ENCODE assay signal across 16 cellular contexts in the genomic region with DNA sequence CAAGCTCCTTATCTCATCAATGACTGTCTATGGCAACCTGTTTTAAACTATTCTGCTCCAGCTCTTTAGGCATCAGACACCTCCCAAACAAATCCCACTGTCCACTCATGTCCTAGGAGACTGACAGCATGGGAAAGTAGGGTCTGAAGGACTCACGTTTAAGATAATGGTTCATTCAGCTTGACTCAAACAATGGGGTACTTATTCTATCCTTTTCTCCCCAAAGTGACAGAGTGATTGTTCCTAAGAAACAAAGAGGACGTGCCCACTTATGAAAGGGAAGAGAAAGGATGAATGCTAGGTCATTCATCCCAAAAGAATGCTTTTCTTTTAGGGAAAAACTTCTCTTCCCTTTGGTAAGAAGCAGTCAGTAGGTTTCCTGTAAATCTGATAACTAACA. TPM values are rescaled to one million over a fixed set of nuclear protein-coding genes. Genes with fewer than 3 reads are reported as not detected.
DNase-seq lines count a peak whose midpoint lies in the region; ATAC-seq and TF ChIP-seq lines count a peak whose summit lies in the region.
"Had no signal": no experiment of that assay in that cellular context is flagged by ENCODE, and none has a peak within 500 bp of the region (broad histone marks: within the 10 kb centered on the region; RNA-seq: fewer than 3 reads in every experiment).

No MANE protein-coding gene starts in this region.

- ATAC-seq in PC-3, result no peak
- ATAC-seq in GM19452 (IDR thresholded peaks at IDR 0.05; ENCODE audit: unreplicated experiment), result no peak

- H3K9me3 Mint-ChIP-seq in neural progenitor cell, result peaks cover 4% of the 10 kb centered on the region
- H3K9me3 Mint-ChIP-seq: CD4-positive, alpha-beta T cell had no signal

- H3F3A ChIP-seq in PC-3 (ENCODE audit: low read length, unreplicated experiment), result no peaks in the 10 kb centered on the region
- H3F3A ChIP-seq in neural progenitor cell (ENCODE audit: low read depth), result peaks cover 4% of the 10 kb centered on the region

- H3K4me1 ChIP-seq in PC-3 (ENCODE audit: insufficient read depth, low read length) (peaks cover 19% of the 10 kb centered on the region), neural progenitor cell (peaks cover 32% of the 10 kb centered on the region)

- POLR2A ChIA-PET in PC-3 (lab: Charles Lee; ENCODE audit: unreplicated experiment), result no interaction called here

- no peak overlapping the region for H3K9ac ChIP-seq in PC-3 (ENCODE audit: low read length)
- H3K9ac ChIP-seq in neural progenitor cell, result no peak overlapping the region

- H2AFZ ChIP-seq in PC-3 (ENCODE audit: low read length) (no peak overlapping the region), neural progenitor cell (replicated peaks) (no peak overlapping the region)

- no peak overlapping the region for H3K4me3 ChIP-seq in PC-3 (ENCODE audit: low read length)
- H3K4me3 ChIP-seq in neural progenitor cell, result no peak overlapping the region
- no peak overlapping the region for H3K4me3 ChIP-seq in foreskin fibroblast (ENCODE audit: low read depth in 1 of 2, low read length in 2 of 2)

- H3K27ac Mint-ChIP-seq in neural progenitor cell, result no peak overlapping the region
- H3K27ac Mint-ChIP-seq: CD4-positive, alpha-beta T cell; HFFc6 had no signal

- CTCF ChIA-PET in PC-3 (lab: Charles Lee), result no interaction called here

- no peaks in the 10 kb centered on the region for H3K4me1 Mint-ChIP-seq in neural progenitor cell

- no peak overlapping the region for H3K4me3 Mint-ChIP-seq in neural progenitor cell
- H3K4me3 Mint-ChIP-seq: CD4-positive, alpha-beta T cell; HFFc6 had no signal

- no peaks in the 10 kb centered on the region for H3K27me3 ChIP-seq in PC-3 (ENCODE audit: low read length)
- no peaks in the 10 kb centered on the region for H3K27me3 ChIP-seq in neural progenitor cell

- intact Hi-C loops in PC-3 (cut with micrococcal nuclease), result no loop called here

- peaks cover 2% of the 10 kb centered on the region for H3K27me3 Mint-ChIP-seq in neural progenitor cell (ENCODE audit: insufficient read depth, low read depth)

- H3K79me2 ChIP-seq in PC-3 (ENCODE audit: low read length) (no peaks in the 10 kb centered on the region), neural progenitor cell (ENCODE audit: low read depth) (no peaks in the 10 kb centered on the region)

- no peaks in the 10 kb centered on the region for H3K36me3 ChIP-seq in PC-3 (ENCODE audit: low read depth, low read length)
- no peaks in the 10 kb centered on the region for H3K36me3 ChIP-seq in neural progenitor cell

- H4K20me1 ChIP-seq in PC-3 (ENCODE audit: low read length), result no peaks in the 10 kb centered on the region
- no peaks in the 10 kb centered on the region for H4K20me1 ChIP-seq in neural progenitor cell (ENCODE audit: low read depth)

- H3K36me3 Mint-ChIP-seq in neural progenitor cell, result no peaks in the 10 kb centered on the region

- no peaks in the 10 kb centered on the region for H3K9me2 ChIP-seq in PC-3 (replicated peaks; ENCODE audit: low read length)

- H3K27ac ChIP-seq in PC-3 (ENCODE audit: low read length) (peak overlapping the region; percentile 61), neural progenitor cell (no peak overlapping the region)
- H3K27ac ChIP-seq: C4-2B had no signal

- no peak for DNase-seq in PC-3
- peak; percentile 79 for DNase-seq in foreskin melanocyte
- DNase-seq in neural progenitor cell (ENCODE audit: low spot score), result peak; percentile 52
- DNase-seq in GM03348 (ENCODE audit: low spot score), result no peak
- no peak for DNase-seq in foreskin fibroblast
- DNase-seq in SIG-M5 treated with dmso at 0.1 percent for 504 hours (lab: John Stamatoyannopoulos, UW; ENCODE audit: unreplicated experiment), result no peak
- DNase-seq: AML-193; CD4-positive, alpha-beta T cell; DMS153; DMS79; GDM1; GOT3; H7; HFFc6 had no signal

- BruUV-seq in PC-3 (replicated peaks; lab: Mats Ljungman, UMichigan), result no TSS peak

- 0 out of 2 replicates have a peak overlapping the region, but pooled peaks have one; percentile 14 for H3K4me2 ChIP-seq in PC-3 (ENCODE audit: low read length)
- peak overlapping the region; percentile 24 for H3K4me2 ChIP-seq in neural progenitor cell

- no peak for TF ChIP-seq CTCF in PC-3 (conservative IDR thresholded peaks at IDR 0.05; ENCODE audit: low read depth, low read length)
- no peak for TF ChIP-seq CTCF in neural progenitor cell (IDR thresholded peaks at IDR 0.05)
- TF ChIP-seq CTCF in foreskin fibroblast (IDR thresholded peaks at IDR 0.05; ENCODE audit: low read depth, low read length), result no peak

- H3K9me3 ChIP-seq in PC-3 (ENCODE audit: low read length), result no peaks in the 10 kb centered on the region
- H3K9me3 ChIP-seq in neural progenitor cell (ENCODE audit: low read depth), result no peaks in the 10 kb centered on the region

RNA-seq across cellular contexts. Expression of a gene that starts 41.9 kb away (rescaled TPM):
- 0.81 and 0.87 TPM in 2 replicates for total RNA-seq in PC-3 (2014; rRNA removed)
- total RNA-seq in neural progenitor cell (ENCODE audit: low replicate concordance), result 0.06 TPM in 1 of 2 replicates, not detected in the other
- total RNA-seq: CD4-positive, alpha-beta T cell; HFFc6 had no signal

Comparison
In these comparisons a context has a peak if more than half of its experiments do, and no peak if none do; other contexts are left out.
1. DNase-seq: peak in foreskin melanocyte (single experiment) and neural progenitor cell (single experiment); none in PC-3 (single experiment), GM03348 (single experiment), foreskin fibroblast (0 of 2) and SIG-M5 treated with dmso at 0.1 percent for 504 hours (single experiment).